ENCODE assay signal across 10 cellular contexts in the genomic region with DNA sequence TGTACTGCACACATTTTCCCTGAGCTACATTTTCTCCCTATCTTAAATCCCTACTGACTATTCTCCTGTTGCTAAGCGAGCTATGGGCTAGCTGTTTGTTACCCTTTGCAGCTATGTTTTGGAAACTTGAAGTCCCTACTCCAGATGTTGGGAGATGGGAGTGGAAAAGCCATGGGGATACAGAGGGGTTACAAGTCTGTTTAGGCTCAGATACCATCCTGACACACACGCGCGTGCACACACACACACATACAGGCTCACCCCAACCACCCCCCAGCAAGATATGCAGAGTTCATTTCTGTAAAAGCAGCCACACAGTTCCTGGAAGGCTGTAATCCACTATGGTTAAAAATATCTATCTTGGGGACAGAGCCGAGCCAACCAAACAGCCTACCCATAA. TPM values are rescaled to one million over a fixed set of nuclear protein-coding genes. Genes with fewer than 3 reads are reported as not detected.
A peak's percentile ranks its signal among the peaks of the same experiment; 100 is the strongest.
DNase-seq lines count a peak whose midpoint lies in the region; ATAC-seq and TF ChIP-seq lines count a peak whose summit lies in the region.
"Had no signal": no experiment of that assay in that cellular context is flagged by ENCODE, and none has a peak within 500 bp of the region (broad histone marks: within the 10 kb centered on the region; RNA-seq: fewer than 3 reads in every experiment).

No MANE protein-coding gene starts in this region.

- DNase-seq in RWPE2 (ENCODE audit: low spot score) (no peak), fibroblast of gingiva (ENCODE audit: low read depth) (peak; percentile 58), tibial nerve (ENCODE audit: low spot score in 2 of 2) (no peak), amniotic stem cell (lab: John Stamatoyannopoulos, UW) (no peak)
- DNase-seq in activated naive CD4-positive, alpha-beta T cell (lab: John Stamatoyannopoulos, UW): no peak
- DNase-seq in stimulated activated CD8-positive, alpha-beta memory T cell treated with anti-CD3 and anti-CD28 coated beads, Interleukin-4, amount 100 ng/mL, for 48 hours: no peak
- DNase-seq: activated CD8-positive, alpha-beta memory T cell treated with anti-CD3 and anti-CD28 coated beads for 24 hours; NCI-H146 had no signal

- H3K27ac ChIP-seq in RWPE2 (ENCODE audit: poor library complexity, severe bottlenecking) (peak overlapping the region; percentile 65), mucosa of rectum (ENCODE audit: low read depth in 2 of 2, low read length in 2 of 2) (peak overlapping the region; percentile 79 to 85), tibial nerve (peak overlapping the region in 3 of 4 donors; percentile 60 to 84 (median 80))

- H3K27me3 ChIP-seq in RWPE2 (ENCODE audit: insufficient read depth, poor library complexity, severe bottlenecking) (no peaks in the 10 kb centered on the region), mucosa of rectum (ENCODE audit: control insufficient read depth in 2 of 2, insufficient read depth in 2 of 2, low read length in 2 of 2) (no peaks in the 10 kb centered on the region), tibial nerve (no peaks in the 10 kb centered on the region)

- H3K36me3 ChIP-seq in RWPE2 (ENCODE audit: low read depth) (peaks cover 15% of the 10 kb centered on the region), mucosa of rectum (ENCODE audit: control insufficient read depth in 2 of 2, insufficient read depth in 2 of 2, low read length in 2 of 2) (peaks cover 12 to 14% of the 10 kb centered on the region in 2 donors), tibial nerve (peaks cover 0 to 29% (median 4%) of the 10 kb centered on the region in 3 donors)

- no peak for ATAC-seq in RWPE2 (ENCODE audit: low read depth)
- no peak for ATAC-seq in GM18520 (IDR thresholded peaks at IDR 0.05; ENCODE audit: unreplicated experiment)

- H3K4me1 ChIP-seq in RWPE2 (ENCODE audit: insufficient read depth, poor library complexity, severe bottlenecking) (peaks cover 6% of the 10 kb centered on the region), mucosa of rectum (ENCODE audit: control insufficient read depth in 2 of 2, insufficient read depth in 2 of 2, low read length in 2 of 2) (peaks cover 16 to 24% of the 10 kb centered on the region in 2 donors), tibial nerve (peaks cover 0 to 40% (median 25%) of the 10 kb centered on the region in 4 donors)

- TF ChIP-seq CTCF in RWPE2 (IDR thresholded peaks at IDR 0.05; ENCODE audit: poor library complexity, severe bottlenecking) (no peak), tibial nerve (IDR thresholded peaks at IDR 0.05) (no peak)

- H3K4me3 ChIP-seq in RWPE2 (ENCODE audit: severe bottlenecking) (no peak overlapping the region), mucosa of rectum (ENCODE audit: low read length in 2 of 2) (peak overlapping the region; percentile 10 to 17), tibial nerve (peak overlapping the region in 1 of 4 donors; percentile 7)

- H3K9ac ChIP-seq in mucosa of rectum (ENCODE audit: low read depth in 1 of 2, low read length in 2 of 2): peak overlapping the region in 1 of 2 donors; percentile 16

- WGBS in tibial nerve, 2 donors: 51 to 53% methylated on average over 5 of the region's 5 CpGs

- TF ChIP-seq POLR2A in tibial nerve (IDR thresholded peaks at IDR 0.05): no peak

- H3K9me3 ChIP-seq in RWPE2 (ENCODE audit: severe bottlenecking) (no peaks in the 10 kb centered on the region), mucosa of rectum (ENCODE audit: control insufficient read depth in 2 of 2, low read length in 2 of 2) (no peaks in the 10 kb centered on the region), tibial nerve (no peaks in the 10 kb centered on the region)

- TF ChIP-seq EP300 in tibial nerve (IDR thresholded peaks at IDR 0.05): no peak

RNA-seq across cellular contexts. Expression of gene ATP5MC2, which starts 15.8 kb away (rescaled TPM):
- total RNA-seq in tibial nerve: 100 to 1,000 TPM; 191 to 223 (median 208) TPM

RNA-seq across cellular contexts. Expression of gene ATF7, which starts 33.9 kb away (rescaled TPM):
- 10 to 100 TPM; 30.1 to 47.9 (median 34.4) TPM for total RNA-seq in tibial nerve
